18 cellular contexts compared by ENCODE assay signal in genomic region chr5:176384991-176385390, GRCh38.
"Had no signal": no experiment of that assay in that cellular context is flagged by ENCODE, and none has a peak within 500 bp of the region (broad histone marks: within the 10 kb centered on the region; RNA-seq: fewer than 3 reads in every experiment).

No MANE protein-coding gene starts in this region.

- H3K36me3 ChIP-seq: colonic mucosa had no signal

- H3K9me3 Mint-ChIP-seq: activated CD4-positive, alpha-beta memory T cell treated with anti-CD3 and anti-CD28 coated beads for 36 hours; activated naive CD8-positive, alpha-beta T cell treated with anti-CD3 and anti-CD28 coated beads, Interleukin-2, amount 10 ng/mL, durations not matched to agents 7 days and 5 days; T-helper 1 cell treated with Interleukin-12 subunit alpha and Interleukin-12 subunit beta and Interleukin-4 antibody, amounts not matched to agents 30 μg/mL and 1 μg/mL, for 36 hours had no signal

- H3K27ac ChIP-seq: colonic mucosa, epithelial cell of prostate, heart right ventricle, prostate gland, right atrium auricular region, tibial artery had no signal

- H3K27me3 ChIP-seq: colonic mucosa, heart right ventricle, right atrium auricular region, tibial artery had no signal

- H3K4me3 Mint-ChIP-seq: activated CD4-positive, alpha-beta memory T cell treated with anti-CD3 and anti-CD28 coated beads for 36 hours; activated naive CD8-positive, alpha-beta T cell treated with anti-CD3 and anti-CD28 coated beads, Interleukin-2, amount 10 ng/mL, durations not matched to agents 7 days and 5 days; T-helper 1 cell treated with Interleukin-12 subunit alpha and Interleukin-12 subunit beta and Interleukin-4 antibody, amounts not matched to agents 30 μg/mL and 1 μg/mL, for 36 hours had no signal

- H3K4me1 ChIP-seq: prostate gland had no signal

- H3K9me3 ChIP-seq: colonic mucosa, heart right ventricle, prostate gland, right atrium auricular region, tibial artery had no signal

- H3K27me3 Mint-ChIP-seq: activated CD4-positive, alpha-beta memory T cell treated with anti-CD3 and anti-CD28 coated beads for 36 hours; activated naive CD8-positive, alpha-beta T cell treated with anti-CD3 and anti-CD28 coated beads, Interleukin-2, amount 10 ng/mL, durations not matched to agents 7 days and 5 days; naive thymus-derived CD4-positive, alpha-beta T cell had no signal

- ATAC-seq: heart right ventricle; left lobe of liver; naive thymus-derived CD4-positive, alpha-beta T cell; stimulated activated naive CD8-positive, alpha-beta T cell treated with anti-CD3 and anti-CD28 coated beads, Interleukin-15, Interleukin-2, amounts not matched to agents 100 U/mL and 50 U/mL, for 24 hours had no signal

- H3K4me3 ChIP-seq: colonic mucosa, heart right ventricle, lung, prostate gland, right atrium auricular region, tibial artery had no signal

- DNase-seq: activated CD4-positive, alpha-beta memory T cell treated with anti-CD3 and anti-CD28 coated beads for 36 hours; activated CD4-positive, alpha-beta T cell treated with anti-CD3 and anti-CD28 coated beads for 48 hours; activated CD4-positive, CD25-positive, alpha-beta regulatory T cell; activated effector memory CD4-positive, alpha-beta T cell treated with anti-CD3 and anti-CD28 coated beads, Interleukin-2, amount 50 U/mL, for 16 hours; activated naive CD8-positive, alpha-beta T cell treated with anti-CD3 and anti-CD28 coated beads, Interleukin-2, amount 10 ng/mL, durations not matched to agents 7 days and 5 days; amygdala; colonic mucosa; heart right ventricle; naive thymus-derived CD4-positive, alpha-beta T cell; stimulated activated CD4-positive, alpha-beta T cell treated with anti-CD3 and anti-CD28 coated beads, Interleukin-4, amount 100 ng/mL, for 24 hours; stimulated activated naive CD8-positive, alpha-beta T cell treated with anti-CD3 and anti-CD28 coated beads, Interleukin-15, Interleukin-2, amounts not matched to agents 100 U/mL and 50 U/mL, for 24 hours; tibial artery had no signal

- H3K27ac Mint-ChIP-seq: activated CD4-positive, alpha-beta memory T cell treated with anti-CD3 and anti-CD28 coated beads for 36 hours had no signal
